ENCODE assay signal across 21 cellular contexts in genomic region chrX:47571215-47571614, GRCh38. TPM values are rescaled to one million over a fixed set of nuclear protein-coding genes. Genes with fewer than 3 reads are reported as not detected.
A peak's percentile ranks its signal among the peaks of the same experiment; 100 is the strongest.
DNase-seq lines count a peak whose midpoint lies in the region; ATAC-seq and TF ChIP-seq lines count a peak whose summit lies in the region.
"Had no signal": no experiment of that assay in that cellular context is flagged by ENCODE, and none has a peak within 500 bp of the region (broad histone marks: within the 10 kb centered on the region; RNA-seq: fewer than 3 reads in every experiment).

No MANE protein-coding gene starts in this region.

- no peaks in the 10 kb centered on the region for H4K20me1 ChIP-seq in PC-9 (ENCODE audit: insufficient read depth)

- H3K4ac ChIP-seq in trophoblast cell (ENCODE audit: low read depth, low read length): no peak overlapping the region

- POLR2A ChIA-PET in PC-9 (lab: Charles Lee; ENCODE audit: unreplicated experiment): no interaction called here
- POLR2A ChIA-PET in activated CD8-positive, alpha-beta T cell treated with anti-CD3 and anti-CD28 coated beads for 36 hours (lab: Charles Lee): interaction anchor here (0.7 to 2.4 kb wide), 2 partner anchors 10 to 63 kb away, joined by 3 to 6 read pairs; partner anchors contain the start of gene TIMP1

- CTCF ChIA-PET in Calu3 (lab: Charles Lee): no interaction called here
- CTCF ChIA-PET in PC-9 (lab: Charles Lee): no interaction called here
- CTCF ChIA-PET in activated CD8-positive, alpha-beta T cell treated with anti-CD3 and anti-CD28 coated beads for 36 hours (lab: Charles Lee): no interaction called here

- no peak overlapping the region for H2BK12ac ChIP-seq in trophoblast cell (ENCODE audit: low read length)

- H3K27me3 ChIP-seq in PC-9 (ENCODE audit: insufficient read depth, low read depth): no peaks in the 10 kb centered on the region
- no peaks in the 10 kb centered on the region for H3K27me3 ChIP-seq in trophoblast cell (ENCODE audit: insufficient read depth, low read length)
- H3K27me3 ChIP-seq: BE2C had no signal

- H3K18ac ChIP-seq in trophoblast cell (ENCODE audit: low read length): no peak overlapping the region

- H3K27ac ChIP-seq in PC-9 (no peak overlapping the region), trophoblast cell (ENCODE audit: low read depth, low read length) (no peak overlapping the region)
- H3K27ac ChIP-seq: KMS-11 had no signal

- H3K27me3 Mint-ChIP-seq in Calu3 (ENCODE audit: unreplicated experiment) (no peaks in the 10 kb centered on the region), type B pancreatic cell (no peaks in the 10 kb centered on the region)
- H3K27me3 Mint-ChIP-seq in activated CD8-positive, alpha-beta T cell treated with anti-CD3 and anti-CD28 coated beads for 36 hours: no peaks in the 10 kb centered on the region

- H2BK5ac ChIP-seq in trophoblast cell (ENCODE audit: low read depth, low read length, poor library complexity): no peak overlapping the region

- no peaks in the 10 kb centered on the region for H3K9me2 ChIP-seq in PC-9 (ENCODE audit: insufficient read depth)
- H3K9me2 ChIP-seq: SK-N-SH had no signal

- peak overlapping the region; percentile 18 for H3K27ac Mint-ChIP-seq in Calu3 (ENCODE audit: unreplicated experiment)
- no peak overlapping the region for H3K27ac Mint-ChIP-seq in activated CD8-positive, alpha-beta T cell treated with anti-CD3 and anti-CD28 coated beads for 36 hours
- H3K27ac Mint-ChIP-seq in type B pancreatic cell: no peak overlapping the region
- H3K27ac Mint-ChIP-seq: GM23338 had no signal

- BruUV-seq in Calu3 (replicated peaks; lab: Mats Ljungman, UMichigan) (no TSS peak), PC-9 (replicated peaks; lab: Mats Ljungman, UMichigan) (TSS peak; percentile 24)

- TF ChIP-seq CTCF in Calu3 (IDR thresholded peaks at IDR 0.05; ENCODE audit: unreplicated experiment) (no peak), PC-9 (conservative IDR thresholded peaks at IDR 0.05) (no peak), type B pancreatic cell (conservative IDR thresholded peaks at IDR 0.05) (no peak)
- TF ChIP-seq CTCF in activated CD8-positive, alpha-beta T cell treated with anti-CD3 and anti-CD28 coated beads for 36 hours (IDR thresholded peaks at IDR 0.05): no peak

- no peaks in the 10 kb centered on the region for H3K79me2 ChIP-seq in PC-9 (ENCODE audit: low read depth)
- H3K79me2 ChIP-seq in trophoblast cell (ENCODE audit: control insufficient read depth, insufficient read depth, low read length, poor library complexity): peaks cover 3% of the 10 kb centered on the region

- no peak for DNase-seq in Calu3
- no peak for DNase-seq in PC-9
- peak; percentile 29 for DNase-seq in islet precursor cell
- DNase-seq in trophoblast cell: no peak
- DNase-seq in activated CD8-positive, alpha-beta T cell treated with anti-CD3 and anti-CD28 coated beads for 36 hours: no peak
- DNase-seq in type B pancreatic cell (ENCODE audit: extremely low spot score, unreplicated experiment): no peak
- DNase-seq in NCI-H510A (lab: John Stamatoyannopoulos, UW): no peak
- no peak for DNase-seq in occipital lobe (lab: John Stamatoyannopoulos, UW)
- DNase-seq: BE2C, DMS79, HCEC 1CT, NCI-H1105 treated with DMSO at 0.1 percent for 48 hours, NCI-H2029 treated with DMSO at 0.1 percent for 48 hours, NCI-H226, NCI-H526, OCI-M1, SHP77 treated with DMSO at 0.1 percent for 48 hours, SK-N-SH had no signal

- H3F3A ChIP-seq in PC-9 (ENCODE audit: insufficient read depth, low read depth): no peaks in the 10 kb centered on the region

- H3K4me3 Mint-ChIP-seq in Calu3 (ENCODE audit: low read depth, unreplicated experiment): no peak overlapping the region
- no peak overlapping the region for H3K4me3 Mint-ChIP-seq in activated CD8-positive, alpha-beta T cell treated with anti-CD3 and anti-CD28 coated beads for 36 hours
- H3K4me3 Mint-ChIP-seq in type B pancreatic cell: no peak overlapping the region
- H3K4me3 Mint-ChIP-seq: GM23338 had no signal

- H3K4me1 ChIP-seq in PC-9 (replicated peaks; ENCODE audit: insufficient read depth) (no peaks in the 10 kb centered on the region), trophoblast cell (ENCODE audit: control insufficient read depth in 1 of 2, insufficient read depth in 2 of 2, low read length in 2 of 2) (peaks cover 12 to 18% of the 10 kb centered on the region in 2 experiments)
- H3K4me1 ChIP-seq: BE2C had no signal

- peaks cover 13% of the 10 kb centered on the region for H3K79me1 ChIP-seq in trophoblast cell (ENCODE audit: low read length)

- H3K36me3 ChIP-seq in PC-9 (ENCODE audit: low read depth) (no peaks in the 10 kb centered on the region), trophoblast cell (ENCODE audit: control insufficient read depth in 1 of 2, insufficient read depth in 2 of 2, low read length in 2 of 2) (peaks cover 38 to 47% of the 10 kb centered on the region in 2 experiments)

- H4K91ac ChIP-seq in trophoblast cell (ENCODE audit: low read depth, low read length): no peak overlapping the region

- no peak overlapping the region for H2AK5ac ChIP-seq in trophoblast cell (ENCODE audit: low read length)

- H3K4me1 Mint-ChIP-seq in Calu3 (ENCODE audit: low read depth, unreplicated experiment): peaks cover 10% of the 10 kb centered on the region
- peaks cover 8% of the 10 kb centered on the region for H3K4me1 Mint-ChIP-seq in activated CD8-positive, alpha-beta T cell treated with anti-CD3 and anti-CD28 coated beads for 36 hours (ENCODE audit: low read depth)
- H3K4me1 Mint-ChIP-seq in type B pancreatic cell (ENCODE audit: unreplicated experiment): peaks cover 7% of the 10 kb centered on the region

- no peak overlapping the region for H4K8ac ChIP-seq in trophoblast cell (ENCODE audit: low read depth, low read length)

- H3K9me3 ChIP-seq in PC-9 (ENCODE audit: insufficient read depth, low read depth): no peaks in the 10 kb centered on the region
- H3K9me3 ChIP-seq in trophoblast cell (ENCODE audit: insufficient read depth, low read depth, low read length): peaks cover 2% of the 10 kb centered on the region
- H3K9me3 ChIP-seq: BE2C, SK-N-SH had no signal

- H3K14ac ChIP-seq in trophoblast cell (ENCODE audit: low read length): no peak overlapping the region

- H2AFZ ChIP-seq in PC-9: no peak overlapping the region
- H2AFZ ChIP-seq in trophoblast cell (ENCODE audit: insufficient read depth, low read length, poor library complexity): no peak overlapping the region
- H2AFZ ChIP-seq: GM23338 had no signal

- H3K36me3 Mint-ChIP-seq in Calu3 (ENCODE audit: insufficient read depth, unreplicated experiment) (peaks cover 54% of the 10 kb centered on the region), type B pancreatic cell (peaks cover 15% of the 10 kb centered on the region)
- H3K36me3 Mint-ChIP-seq in activated CD8-positive, alpha-beta T cell treated with anti-CD3 and anti-CD28 coated beads for 36 hours (ENCODE audit: low read depth): peaks cover 31% of the 10 kb centered on the region

- intact Hi-C loops in Calu3 (cut with micrococcal nuclease; ENCODE audit: unreplicated experiment) (no loop called here), PC-9 (cut with micrococcal nuclease; ENCODE audit: unreplicated experiment) (no loop called here)
- intact Hi-C loops in activated CD8-positive, alpha-beta T cell treated with anti-CD3 and anti-CD28 coated beads for 36 hours (cut with micrococcal nuclease): no loop called here

- H3K9me3 Mint-ChIP-seq in Calu3 (ENCODE audit: low read depth, unreplicated experiment) (no peaks in the 10 kb centered on the region), type B pancreatic cell (no peaks in the 10 kb centered on the region)
- no peaks in the 10 kb centered on the region for H3K9me3 Mint-ChIP-seq in activated CD8-positive, alpha-beta T cell treated with anti-CD3 and anti-CD28 coated beads for 36 hours
- H3K9me3 Mint-ChIP-seq: GM23338 had no signal

- no peak for ATAC-seq in activated CD8-positive, alpha-beta T cell treated with anti-CD3 and anti-CD28 coated beads for 36 hours
- ATAC-seq: GM23338 had no signal

- H3K4me2 ChIP-seq in PC-9 (no peak overlapping the region), trophoblast cell (ENCODE audit: low read length) (no peak overlapping the region)
- H3K4me2 ChIP-seq: GM23338, KMS-11, SK-N-SH had no signal

- H3K9ac ChIP-seq in trophoblast cell (ENCODE audit: low read length): no peak overlapping the region
- H3K9ac ChIP-seq: KMS-11, SK-N-SH had no signal

- peak overlapping the region; percentile 11 for H2BK120ac ChIP-seq in trophoblast cell (ENCODE audit: insufficient read depth, low read length, poor library complexity)

- no peak overlapping the region for H4K12ac ChIP-seq in trophoblast cell (ENCODE audit: low read depth, low read length)

- no peak overlapping the region for H3K4me3 ChIP-seq in PC-9
- H3K4me3 ChIP-seq in trophoblast cell (ENCODE audit: low read depth, low read length): no peak overlapping the region
- H3K4me3 ChIP-seq: GM23338 had no signal

- H3K23ac ChIP-seq in trophoblast cell (ENCODE audit: low read length): no peak overlapping the region

- WGBS in trophoblast cell (ENCODE audit: extremely low coverage, insufficient coverage, insufficient read length): no CpG with 5 or more reads among the region's 11 CpGs

RNA-seq across cellular contexts. Expression of gene ARAF, which starts 10.2 kb away (rescaled TPM):
- total RNA-seq in Calu3 (2022) (79.2 and 84.4 TPM in 2 replicates), PC-9 (2021) (27.3 and 31.1 TPM in 2 replicates), type B pancreatic cell (ENCODE audit: low replicate concordance) (56.2 and 60.7 TPM in 2 replicates), occipital lobe (7.3 TPM)
- 38.1 and 39.8 TPM in 2 replicates for polyA plus RNA-seq in trophoblast cell (2013)
- 10 to 100 TPM; 53.9 to 60.9 TPM for total RNA-seq in activated CD8-positive, alpha-beta T cell treated with anti-CD3 and anti-CD28 coated beads for 36 hours

RNA-seq across cellular contexts. Expression of gene TIMP1, which starts 11.0 kb away (rescaled TPM):
- total RNA-seq in Calu3 (2022) (143 and 188 TPM in 2 replicates), PC-9 (2021) (48.6 and 59.5 TPM in 2 replicates), type B pancreatic cell (ENCODE audit: low replicate concordance) (31.8 and 95.4 TPM in 2 replicates), occipital lobe (3.9 TPM)
- 103 and 104 TPM in 2 replicates for polyA plus RNA-seq in trophoblast cell (2013)
- total RNA-seq in activated CD8-positive, alpha-beta T cell treated with anti-CD3 and anti-CD28 coated beads for 36 hours: 1 to 10 TPM; 3.0 to 4.3 TPM

RNA-seq across cellular contexts. Expression of gene SYN1, which starts 48.4 kb away (rescaled TPM):
- total RNA-seq in Calu3 (2022) (0.21 TPM in 1 of 2 replicates, not detected in the other), PC-9 (2021) (not detected in 2 replicates), type B pancreatic cell (ENCODE audit: low replicate concordance) (3.7 and 4.2 TPM in 2 replicates), occipital lobe (17.5 TPM)
- polyA plus RNA-seq in trophoblast cell (2013): 5.7 and 6.4 TPM in 2 replicates
- under 1 TPM; 0.67 to 0.74 TPM for total RNA-seq in activated CD8-positive, alpha-beta T cell treated with anti-CD3 and anti-CD28 coated beads for 36 hours
- total RNA-seq: HT1080 had no signal

RNA-seq across cellular contexts. Expression of gene CFP, which starts 58.5 kb away (rescaled TPM):
- total RNA-seq in Calu3 (2022) (1.2 and 1.4 TPM in 2 replicates), PC-9 (2021) (0.48 and 0.53 TPM in 2 replicates), type B pancreatic cell (ENCODE audit: low replicate concordance) (0.50 and 0.51 TPM in 2 replicates), occipital lobe (0.62 TPM)
- polyA plus RNA-seq in trophoblast cell (2013): 0.49 and 0.67 TPM in 2 replicates
- 1 to 10 TPM; 1.6 to 2.1 TPM for total RNA-seq in activated CD8-positive, alpha-beta T cell treated with anti-CD3 and anti-CD28 coated beads for 36 hours
